Comparison of ENCODE assay signal across 20 cellular contexts in genomic region chr10:120586471-120586872, GRCh38.
A peak's percentile ranks its signal among the peaks of the same experiment; 100 is the strongest.
DNase-seq lines count a peak whose midpoint lies in the region; ATAC-seq, FAIRE-seq and TF ChIP-seq lines count a peak whose summit lies in the region.
"Had no signal": no experiment of that assay in that cellular context is flagged by ENCODE, and none has a peak within 500 bp of the region (broad histone marks: within the 10 kb centered on the region; RNA-seq: fewer than 3 reads in every experiment).

No MANE protein-coding gene starts in this region.

- POLR2A ChIA-PET in HEK293 (lab: Yijun Ruan, JAX) = no interaction called here

- H3K9me1 ChIP-seq in keratinocyte (ENCODE audit: control insufficient read depth, extremely low read depth, insufficient read depth, low read length) = no peaks in the 10 kb centered on the region

- peaks cover 12% of the 10 kb centered on the region for H3K27me3 Mint-ChIP-seq in nephron progenitor cell (ENCODE audit: low read depth, poor library complexity)
- H3K27me3 Mint-ChIP-seq: activated CD4-positive, alpha-beta memory T cell treated with anti-CD3 and anti-CD28 coated beads, Interleukin-2, amount 10 ng/mL, durations not matched to agents 7 days and 5 days had no signal

- CTCF ChIA-PET in HEK293 (lab: Yijun Ruan, JAX) = no interaction called here

- H4K20me1 ChIP-seq in keratinocyte (ENCODE audit: control insufficient read depth, extremely low read depth, insufficient read depth, low read length) = no peaks in the 10 kb centered on the region

- H3K4me1 ChIP-seq in HEK293 (ENCODE audit: control insufficient read depth, insufficient read depth, low read length) = no peaks in the 10 kb centered on the region
- peaks cover 8% of the 10 kb centered on the region for H3K4me1 ChIP-seq in keratinocyte (ENCODE audit: control insufficient read depth, extremely low read depth, insufficient read depth, low read length)
- H3K4me1 ChIP-seq: tibial nerve had no signal

- no peaks in the 10 kb centered on the region for H3K36me3 ChIP-seq in HEK293 (ENCODE audit: control insufficient read depth in 2 of 2, insufficient read depth in 1 of 2, low read length in 2 of 2)
- H3K36me3 ChIP-seq in keratinocyte (ENCODE audit: control insufficient read depth in 2 of 2, extremely low read depth in 1 of 2, insufficient read depth in 2 of 2, low read length in 2 of 2) = no peaks in the 10 kb centered on the region
- H3K36me3 ChIP-seq: tibial nerve had no signal

- no peak overlapping the region for H2AFZ ChIP-seq in keratinocyte (ENCODE audit: control insufficient read depth, low read length)

- TF ChIP-seq CTCF in HEK293 (tag by site-specific recombination; IDR thresholded peaks at IDR 0.05) = no peak
- TF ChIP-seq CTCF in keratinocyte (optimal IDR thresholded peaks at IDR 0.05 in 1 of 3, IDR thresholded peaks at IDR 0.05 in 1 of 3, conservative IDR thresholded peaks at IDR 0.05 in 1 of 3; ENCODE audit: extremely low read depth in 1 of 3, insufficient read depth in 2 of 3, low read length in 3 of 3) = no peak
- no peak for TF ChIP-seq CTCF in nephron progenitor cell (IDR thresholded peaks at IDR 0.05)

- ATAC-seq in HG02610 (IDR thresholded peaks at IDR 0.05; ENCODE audit: unreplicated experiment) (no peak), GM18505 (IDR thresholded peaks at IDR 0.05; ENCODE audit: unreplicated experiment) (no peak)
- ATAC-seq: activated T-cell treated with anti-CD3 and anti-CD28 coated beads, Interleukin-2, amount 50 U/mL, for 4 hours; stimulated activated effector memory CD8-positive, alpha-beta T cell treated with anti-CD3 and anti-CD28 coated beads, Interleukin-12 subunit alpha, Interleukin-12 subunit beta, amount 100 ng/mL, for 72 hours had no signal

- H3K9ac ChIP-seq in keratinocyte (ENCODE audit: control insufficient read depth, extremely low read depth, insufficient read depth, low read length) = no peak overlapping the region

- H3K9me3 Mint-ChIP-seq in nephron progenitor cell = no peaks in the 10 kb centered on the region
- H3K9me3 Mint-ChIP-seq: activated CD4-positive, alpha-beta memory T cell treated with anti-CD3 and anti-CD28 coated beads, Interleukin-2, amount 10 ng/mL, durations not matched to agents 7 days and 5 days; activated naive CD8-positive, alpha-beta T cell treated with anti-CD3 and anti-CD28 coated beads for 36 hours; activated T-cell treated with anti-CD3 and anti-CD28 coated beads, Interleukin-2, amount 50 U/mL, for 4 hours; CD4-positive, alpha-beta T cell; stimulated activated effector memory CD8-positive, alpha-beta T cell treated with anti-CD3 and anti-CD28 coated beads, Interleukin-12 subunit alpha, Interleukin-12 subunit beta, amount 100 ng/mL, for 72 hours had no signal

- H3K9me3 ChIP-seq in HEK293 (ENCODE audit: control insufficient read depth, insufficient read depth, low read depth, low read length) (no peaks in the 10 kb centered on the region), keratinocyte (ENCODE audit: control insufficient read depth, low read depth, low read length) (no peaks in the 10 kb centered on the region)
- H3K9me3 ChIP-seq: tibial nerve had no signal

- H3K4me3 ChIP-seq in HEK293 (ENCODE audit: low read depth, low read length) = no peak overlapping the region
- no peak overlapping the region for H3K4me3 ChIP-seq in keratinocyte (ENCODE audit: control insufficient read depth in 2 of 3, extremely low read depth in 1 of 3, insufficient read depth in 2 of 3, low read depth in 1 of 3, low read length in 3 of 3)
- H3K4me3 ChIP-seq: SK-N-MC, smooth muscle cell, tibial nerve had no signal

- dilution Hi-C loops in keratinocyte (cut with MboI; ENCODE audit: extremely low pct_ligation_motif_present, low sequenced_read_pairs) = no loop called here

- H3K36me3 Mint-ChIP-seq in nephron progenitor cell (ENCODE audit: low read depth) = no peaks in the 10 kb centered on the region
- H3K36me3 Mint-ChIP-seq: activated naive CD8-positive, alpha-beta T cell treated with anti-CD3 and anti-CD28 coated beads for 36 hours; naive B cell; stimulated activated effector memory CD8-positive, alpha-beta T cell treated with anti-CD3 and anti-CD28 coated beads, Interleukin-12 subunit alpha, Interleukin-12 subunit beta, amount 100 ng/mL, for 72 hours had no signal

- H3K27ac Mint-ChIP-seq in nephron progenitor cell = no peak overlapping the region
- H3K27ac Mint-ChIP-seq: activated CD4-positive, alpha-beta memory T cell treated with anti-CD3 and anti-CD28 coated beads, Interleukin-2, amount 10 ng/mL, durations not matched to agents 7 days and 5 days; activated naive CD8-positive, alpha-beta T cell treated with anti-CD3 and anti-CD28 coated beads for 36 hours; CD4-positive, alpha-beta T cell; naive B cell; stimulated activated effector memory CD8-positive, alpha-beta T cell treated with anti-CD3 and anti-CD28 coated beads, Interleukin-12 subunit alpha, Interleukin-12 subunit beta, amount 100 ng/mL, for 72 hours had no signal

- peaks cover 4% of the 10 kb centered on the region for H3K4me1 Mint-ChIP-seq in nephron progenitor cell
- H3K4me1 Mint-ChIP-seq: activated CD4-positive, alpha-beta memory T cell treated with anti-CD3 and anti-CD28 coated beads, Interleukin-2, amount 10 ng/mL, durations not matched to agents 7 days and 5 days; activated naive CD8-positive, alpha-beta T cell treated with anti-CD3 and anti-CD28 coated beads for 36 hours; naive B cell; stimulated activated effector memory CD8-positive, alpha-beta T cell treated with anti-CD3 and anti-CD28 coated beads, Interleukin-12 subunit alpha, Interleukin-12 subunit beta, amount 100 ng/mL, for 72 hours had no signal

- DNase-seq in A172 (ENCODE audit: low spot score) = peak; percentile 11
- DNase-seq in astrocyte of the hippocampus (ENCODE audit: low read depth, low spot score) = peak; percentile 86
- DNase-seq in keratinocyte (ENCODE audit: low read depth, low spot score) = peak; percentile 50
- no peak for DNase-seq in nephron progenitor cell
- DNase-seq in effector CD4-positive, alpha-beta T cell = no peak
- DNase-seq: activated CD4-positive, alpha-beta memory T cell treated with anti-CD3 and anti-CD28 coated beads, Interleukin-2, amount 10 ng/mL, durations not matched to agents 7 days and 5 days; activated naive CD8-positive, alpha-beta T cell treated with anti-CD3 and anti-CD28 coated beads for 36 hours; activated T-cell treated with anti-CD3 and anti-CD28 coated beads, Interleukin-2, amount 50 U/mL, for 4 hours; CD4-positive, alpha-beta T cell; central memory CD4-positive, alpha-beta T cell; effector CD8-positive, alpha-beta T cell; naive B cell had no signal

- peaks cover 19% of the 10 kb centered on the region for H3K27me3 ChIP-seq in keratinocyte (ENCODE audit: control insufficient read depth, extremely low read depth, insufficient read depth, low read length)
- H3K27me3 ChIP-seq: tibial nerve had no signal

- no peaks in the 10 kb centered on the region for H3K79me2 ChIP-seq in keratinocyte (ENCODE audit: control insufficient read depth, insufficient read depth, low read length)

- no peak for TF ChIP-seq POLR2A in GM18505 (IDR thresholded peaks at IDR 0.05; ENCODE audit: borderline replicate concordance, extremely low read depth, insufficient read depth, insufficient read length)

- no peak overlapping the region for H3K4me3 Mint-ChIP-seq in nephron progenitor cell
- H3K4me3 Mint-ChIP-seq: activated CD4-positive, alpha-beta memory T cell treated with anti-CD3 and anti-CD28 coated beads, Interleukin-2, amount 10 ng/mL, durations not matched to agents 7 days and 5 days; activated naive CD8-positive, alpha-beta T cell treated with anti-CD3 and anti-CD28 coated beads for 36 hours; activated T-cell treated with anti-CD3 and anti-CD28 coated beads, Interleukin-2, amount 50 U/mL, for 4 hours; CD4-positive, alpha-beta T cell; naive B cell; stimulated activated effector memory CD8-positive, alpha-beta T cell treated with anti-CD3 and anti-CD28 coated beads, Interleukin-12 subunit alpha, Interleukin-12 subunit beta, amount 100 ng/mL, for 72 hours had no signal

- peak; percentile 64 for FAIRE-seq in keratinocyte (lab: Jason Lieb, UNC)
- FAIRE-seq: A204.1 had no signal

- H3K27ac ChIP-seq in HEK293 (ENCODE audit: extremely low read depth, low read depth, low read length) = no peak overlapping the region
- no peak overlapping the region for H3K27ac ChIP-seq in keratinocyte (ENCODE audit: control insufficient read depth, insufficient read depth, low read length)
- H3K27ac ChIP-seq: SK-N-MC, tibial nerve had no signal

- H3K4me2 ChIP-seq in keratinocyte (ENCODE audit: control insufficient read depth, extremely low read depth, insufficient read depth, low read depth, low read length) = no peak overlapping the region
- H3K4me2 ChIP-seq: smooth muscle cell had no signal

TF ChIP-seq in HEK293, 187 proteins besides CTCF, POLR2A, EP300 and RAD21:
- TF ChIP-seq ZIC2 (tag by site-specific recombination; IDR thresholded peaks at IDR 0.05) = no peak
- TF ChIP-seq ZNF433 (tag by site-specific recombination; IDR thresholded peaks at IDR 0.05; ENCODE audit: low read depth) = no peak
- TF ChIP-seq, protein P1, sequence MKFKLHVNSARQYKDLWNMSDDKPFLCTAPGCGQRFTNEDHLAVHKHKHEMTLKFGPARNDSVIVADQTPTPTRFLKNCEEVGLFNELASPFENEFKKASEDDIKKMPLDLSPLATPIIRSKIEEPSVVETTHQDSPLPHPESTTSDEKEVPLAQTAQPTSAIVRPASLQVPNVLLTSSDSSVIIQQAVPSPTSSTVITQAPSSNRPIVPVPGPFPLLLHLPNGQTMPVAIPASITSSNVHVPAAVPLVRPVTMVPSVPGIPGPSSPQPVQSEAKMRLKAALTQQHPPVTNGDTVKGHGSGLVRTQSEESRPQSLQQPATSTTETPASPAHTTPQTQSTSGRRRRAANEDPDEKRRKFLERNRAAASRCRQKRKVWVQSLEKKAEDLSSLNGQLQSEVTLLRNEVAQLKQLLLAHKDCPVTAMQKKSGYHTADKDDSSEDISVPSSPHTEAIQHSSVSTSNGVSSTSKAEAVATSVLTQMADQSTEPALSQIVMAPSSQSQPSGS (tag by site-specific recombination; IDR thresholded peaks at IDR 0.05; ENCODE audit: low read depth) = 0 out of 2 replicates have a peak, but pooled peaks have one; percentile 8
- TF ChIP-seq ZNF629 (tag by site-specific recombination; IDR thresholded peaks at IDR 0.05) = 0 out of 2 replicates have a peak, but pooled peaks have one; percentile 17

Comparison
In these comparisons a context has a peak if more than half of its experiments do, and no peak if none do; other contexts are left out.
1. DNase-seq: peak in A172 (single experiment), astrocyte of the hippocampus (single experiment) and keratinocyte (single experiment); none in nephron progenitor cell (single experiment) and effector CD4-positive, alpha-beta T cell (single experiment).